In genomic region chr1:26861889-26862371, GRCh38 we compare ENCODE assay signal across 1 cellular context.
TF ChIP-seq lines count a peak whose summit lies in the region.

No MANE protein-coding gene starts in this region.

TF ChIP-seq in WTC11, 78 proteins besides CTCF, POLR2A, EP300 and RAD21 (continued from another document):
- no peak for TF ChIP-seq ATF6 (CRISPR knock-in tag; IDR thresholded peaks at IDR 0.05)
- TF ChIP-seq RELA (CRISPR knock-in tag; IDR thresholded peaks at IDR 0.05; ENCODE audit: borderline replicate concordance) = no peak
- TF ChIP-seq TEAD4 (CRISPR knock-in tag; IDR thresholded peaks at IDR 0.05) = no peak
- no peak for TF ChIP-seq MYBL2 (CRISPR knock-in tag; IDR thresholded peaks at IDR 0.05)
